In genomic region chr6:24006246-24006645, GRCh38 we compare ENCODE assay signal across 26 cellular contexts.
"Had no signal": no experiment of that assay in that cellular context is flagged by ENCODE, and none has a peak within 500 bp of the region (broad histone marks: within the 10 kb centered on the region; RNA-seq: fewer than 3 reads in every experiment).

No MANE protein-coding gene starts in this region.

- H3K36me3 Mint-ChIP-seq: activated CD8-positive, alpha-beta memory T cell treated with anti-CD3 and anti-CD28 coated beads, Interleukin-2, amount 10 ng/mL, durations not matched to agents 7 days and 5 days; activated naive CD4-positive, alpha-beta T cell treated with anti-CD3 and anti-CD28 coated beads, Interleukin-2, amount 50 U/mL, for 72 hours; naive B cell had no signal

- H3K9me3 Mint-ChIP-seq: nephron progenitor cell had no signal

- H3K9me3 ChIP-seq: gastrocnemius medialis, right atrium auricular region, suprapubic skin, tibial artery, upper lobe of right lung had no signal

- H3K36me3 ChIP-seq: brain microvascular endothelial cell, gastrocnemius medialis, right atrium auricular region, spleen, suprapubic skin, tibial artery, upper lobe of right lung had no signal

- DNase-seq: activated CD4-positive, alpha-beta T cell treated with anti-CD3 and anti-CD28 coated beads for 36 hours; activated CD4-positive, CD25-positive, alpha-beta regulatory T cell; activated CD8-positive, alpha-beta memory T cell treated with anti-CD3 and anti-CD28 coated beads, Interleukin-2, amount 10 ng/mL, durations not matched to agents 7 days and 5 days; activated CD8-positive, alpha-beta T cell treated with anti-CD3 and anti-CD28 coated beads, Interleukin-2, amount 10 ng/mL, durations not matched to agents 7 days and 5 days; activated naive CD4-positive, alpha-beta T cell; activated T-cell treated with anti-CD3 and anti-CD28 coated beads for 4 hours; activated T-cell treated with anti-CD3 and anti-CD28 coated beads, Interleukin-2, amount 50 U/mL, for 72 hours; aorta; brain microvascular endothelial cell; cortex of kidney; effector memory CD8-positive, alpha-beta T cell; erythroblast; gastrocnemius medialis; glutamatergic neuron; islet precursor cell; left ventricle myocardium superior; naive B cell; nephron progenitor cell; nucleus accumbens; spleen; stimulated activated naive CD4-positive, alpha-beta T cell; tibial artery; upper lobe of right lung had no signal

- H3K27me3 Mint-ChIP-seq: activated CD8-positive, alpha-beta memory T cell treated with anti-CD3 and anti-CD28 coated beads, Interleukin-2, amount 10 ng/mL, durations not matched to agents 7 days and 5 days; effector memory CD8-positive, alpha-beta T cell; naive B cell had no signal

- H3K27me3 ChIP-seq: brain microvascular endothelial cell, gastrocnemius medialis, right atrium auricular region, spleen, suprapubic skin, tibial artery, upper lobe of right lung had no signal

- H3K27ac ChIP-seq: brain microvascular endothelial cell, gastrocnemius medialis, right atrium auricular region, spleen, suprapubic skin, tibial artery, upper lobe of right lung had no signal

- H3K4me1 Mint-ChIP-seq: activated CD4-positive, alpha-beta T cell treated with anti-CD3 and anti-CD28 coated beads for 36 hours; activated CD8-positive, alpha-beta memory T cell treated with anti-CD3 and anti-CD28 coated beads, Interleukin-2, amount 10 ng/mL, durations not matched to agents 7 days and 5 days; naive B cell had no signal

- H3K4me3 Mint-ChIP-seq: activated CD4-positive, alpha-beta T cell treated with anti-CD3 and anti-CD28 coated beads for 36 hours; activated CD8-positive, alpha-beta memory T cell treated with anti-CD3 and anti-CD28 coated beads, Interleukin-2, amount 10 ng/mL, durations not matched to agents 7 days and 5 days; activated CD8-positive, alpha-beta T cell treated with anti-CD3 and anti-CD28 coated beads, Interleukin-2, amount 10 ng/mL, durations not matched to agents 7 days and 5 days; activated T-cell treated with anti-CD3 and anti-CD28 coated beads, Interleukin-2, amount 50 U/mL, for 72 hours; effector memory CD8-positive, alpha-beta T cell; naive B cell; nephron progenitor cell had no signal

- H3K27ac Mint-ChIP-seq: activated CD4-positive, alpha-beta T cell treated with anti-CD3 and anti-CD28 coated beads for 36 hours; activated CD8-positive, alpha-beta memory T cell treated with anti-CD3 and anti-CD28 coated beads, Interleukin-2, amount 10 ng/mL, durations not matched to agents 7 days and 5 days; activated CD8-positive, alpha-beta T cell treated with anti-CD3 and anti-CD28 coated beads, Interleukin-2, amount 10 ng/mL, durations not matched to agents 7 days and 5 days; activated naive CD4-positive, alpha-beta T cell treated with anti-CD3 and anti-CD28 coated beads, Interleukin-2, amount 50 U/mL, for 72 hours; activated T-cell treated with anti-CD3 and anti-CD28 coated beads, Interleukin-2, amount 50 U/mL, for 72 hours; effector memory CD8-positive, alpha-beta T cell; naive B cell; nephron progenitor cell had no signal

- H3K4me3 ChIP-seq: gastrocnemius medialis, right atrium auricular region, spleen, suprapubic skin, tibial artery, upper lobe of right lung had no signal

- ATAC-seq: activated CD4-positive, alpha-beta T cell treated with anti-CD3 and anti-CD28 coated beads for 36 hours; activated CD8-positive, alpha-beta memory T cell treated with anti-CD3 and anti-CD28 coated beads, Interleukin-2, amount 10 ng/mL, durations not matched to agents 7 days and 5 days; activated CD8-positive, alpha-beta T cell treated with anti-CD3 and anti-CD28 coated beads, Interleukin-2, amount 10 ng/mL, durations not matched to agents 7 days and 5 days; activated naive CD4-positive, alpha-beta T cell treated with anti-CD3 and anti-CD28 coated beads, Interleukin-2, amount 50 U/mL, for 72 hours; activated T-cell treated with anti-CD3 and anti-CD28 coated beads, Interleukin-2, amount 50 U/mL, for 72 hours; effector memory CD8-positive, alpha-beta T cell; gastrocnemius medialis; left ventricle myocardium superior; upper lobe of right lung had no signal

- H3K4me1 ChIP-seq: spleen had no signal
